Comparison of ENCODE assay signal across 19 cellular contexts in the genomic region with DNA sequence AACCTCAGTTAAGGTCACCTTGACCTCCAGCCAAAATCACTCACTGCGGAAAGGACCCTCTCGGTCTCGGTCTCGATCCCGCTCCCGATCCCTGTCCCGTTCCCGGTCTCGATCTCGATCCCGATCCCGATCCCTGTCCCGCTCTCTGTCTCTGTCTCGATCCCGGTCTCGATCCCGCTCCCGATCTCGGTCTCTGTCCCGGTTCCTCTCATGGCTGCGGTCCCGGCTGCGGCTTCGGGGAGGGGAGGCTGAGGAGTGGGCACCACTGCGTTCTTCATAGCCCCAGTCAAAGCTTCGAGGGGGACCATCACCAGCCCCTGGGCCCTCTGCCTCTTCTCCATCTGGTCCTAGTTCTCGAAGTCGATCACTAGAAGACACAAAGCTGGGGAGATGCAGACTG. TPM values are rescaled to one million over a fixed set of nuclear protein-coding genes. Genes with fewer than 3 reads are reported as not detected.
"Had no signal": no experiment of that assay in that cellular context is flagged by ENCODE, and none has a peak within 500 bp of the region (broad histone marks: within the 10 kb centered on the region; RNA-seq: fewer than 3 reads in every experiment).

No MANE protein-coding gene starts in this region.

- H3K4me1 ChIP-seq: foreskin keratinocyte had no signal

- H3K27me3 Mint-ChIP-seq: naive thymus-derived CD4-positive, alpha-beta T cell; stimulated activated memory B cell treated with anti-CD40 and anti-IgM and Interleukin-4, amounts not matched to agents 10 μg/mL and 1 μg/mL and 100 μg/mL, for 72 hours; stimulated activated naive CD8-positive, alpha-beta T cell treated with anti-CD3 and anti-CD28 coated beads, Interleukin-15, amount 100 ng/mL, for 72 hours had no signal

- H2AFZ ChIP-seq: hepatocyte had no signal

- H3K4me2 ChIP-seq: hepatocyte had no signal

- H3K27ac Mint-ChIP-seq: endodermal cell; stimulated activated memory B cell treated with anti-CD40 and anti-IgM and Interleukin-4, amounts not matched to agents 10 μg/mL and 1 μg/mL and 100 μg/mL, for 72 hours; stimulated activated naive CD8-positive, alpha-beta T cell treated with anti-CD3 and anti-CD28 coated beads, Interleukin-15, amount 100 ng/mL, for 72 hours had no signal

- H3K9me3 ChIP-seq: ovary, testis, transverse colon had no signal

- H3K27me3 ChIP-seq: foreskin keratinocyte, hepatocyte, ovary, testis, transverse colon had no signal

- H3K4me3 ChIP-seq: hepatocyte, ovary, testis, transverse colon had no signal

- H3K9me3 Mint-ChIP-seq: endodermal cell; naive thymus-derived CD4-positive, alpha-beta T cell; stimulated activated memory B cell treated with anti-CD40 and anti-IgM and Interleukin-4, amounts not matched to agents 10 μg/mL and 1 μg/mL and 100 μg/mL, for 72 hours; stimulated activated naive CD8-positive, alpha-beta T cell treated with anti-CD3 and anti-CD28 coated beads, Interleukin-15, amount 100 ng/mL, for 72 hours had no signal

- H3K27ac ChIP-seq: foreskin keratinocyte, hepatocyte, ovary, testis, transverse colon had no signal

- H3K4me3 Mint-ChIP-seq: endodermal cell; stimulated activated memory B cell treated with anti-CD40 and anti-IgM and Interleukin-4, amounts not matched to agents 10 μg/mL and 1 μg/mL and 100 μg/mL, for 72 hours; stimulated activated naive CD8-positive, alpha-beta T cell treated with anti-CD3 and anti-CD28 coated beads, Interleukin-15, amount 100 ng/mL, for 72 hours had no signal

- ATAC-seq: foreskin keratinocyte; naive thymus-derived CD4-positive, alpha-beta T cell; right cardiac atrium; stimulated activated memory B cell treated with anti-CD40 and anti-IgM and Interleukin-4, amounts not matched to agents 10 μg/mL and 1 μg/mL and 100 μg/mL, for 72 hours; stimulated activated naive CD8-positive, alpha-beta T cell treated with anti-CD3 and anti-CD28 coated beads, Interleukin-15, amount 100 ng/mL, for 72 hours had no signal

- DNase-seq: cerebellar nuclear complex; effector CD4-positive, alpha-beta T cell; endodermal cell; erythroblast; foreskin keratinocyte; kidney glomerular epithelial cell; naive thymus-derived CD4-positive, alpha-beta T cell; ovary; right cardiac atrium; stimulated activated CD4-positive, alpha-beta T cell treated with anti-CD3 and anti-CD28 coated beads, Interleukin-4, amount 100 ng/mL, for 1 hour; stimulated activated CD8-positive, alpha-beta memory T cell treated with anti-CD3 and anti-CD28 coated beads, Interleukin-4, amount 100 ng/mL, for 48 hours; stimulated activated naive CD8-positive, alpha-beta T cell treated with anti-CD3 and anti-CD28 coated beads, Interleukin-15, amount 100 ng/mL, for 72 hours; testis; transverse colon had no signal

RNA-seq across cellular contexts. Expression of a gene that starts 27.0 kb away (rescaled TPM):
- total RNA-seq: dermis microvascular lymphatic vessel endothelial cell, foreskin keratinocyte, lung microvascular endothelial cell had no signal
- polyA plus RNA-seq: endothelial cell of umbilical vein had no signal
